In the genomic region with DNA sequence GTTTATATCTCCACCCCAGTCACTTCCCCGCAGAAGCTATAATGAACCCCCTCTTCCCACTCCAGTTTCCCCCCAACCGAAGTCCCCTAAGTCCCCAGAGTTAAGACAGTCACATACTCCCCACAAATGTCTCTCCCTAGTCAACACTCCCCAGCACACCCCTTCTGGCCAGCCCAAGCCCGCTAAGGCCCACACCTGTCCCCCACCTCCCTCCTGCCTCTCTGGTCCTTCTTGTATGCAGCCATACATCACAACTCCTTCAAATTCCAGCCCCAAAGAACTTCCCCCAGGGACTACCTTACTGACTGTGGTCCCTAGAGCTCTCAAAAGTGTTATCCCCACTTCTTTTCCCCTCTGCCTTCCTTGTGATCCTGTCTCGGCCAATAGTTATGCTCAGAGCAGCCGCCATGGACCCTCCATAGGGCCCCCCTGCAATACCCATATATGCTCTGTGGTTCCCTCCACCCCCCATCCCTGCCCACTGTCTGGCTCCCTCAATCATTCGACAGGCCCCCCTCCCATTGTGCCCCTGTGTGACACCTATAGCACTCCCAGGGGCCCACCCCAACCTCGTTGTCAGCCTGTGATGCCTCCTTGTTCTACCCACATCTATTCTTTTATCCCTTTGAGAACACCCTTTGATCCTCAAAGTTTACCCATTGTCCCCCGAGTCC, we compare ENCODE assay signal across 11 cellular contexts. TPM values are rescaled to one million over a fixed set of nuclear protein-coding genes. Genes with fewer than 3 reads are reported as not detected.
DNase-seq lines count a peak whose midpoint lies in the region; ATAC-seq and TF ChIP-seq lines count a peak whose summit lies in the region.
"Had no signal": no experiment of that assay in that cellular context is flagged by ENCODE, and none has a peak within 500 bp of the region (broad histone marks: within the 10 kb centered on the region; RNA-seq: fewer than 3 reads in every experiment).

No MANE protein-coding gene starts in this region.

- peaks cover 52% of the 10 kb centered on the region for H3K36me3 Mint-ChIP-seq in CD8-positive, alpha-beta T cell
- peaks cover 54% of the 10 kb centered on the region for H3K36me3 Mint-ChIP-seq in activated T-helper 2 cell treated with anti-CD3 and anti-CD28 coated beads, Interferon-gamma antibody, Interleukin-2, Interleukin-4, amounts not matched to agents 10 μg/mL and 5 μg/mL and 100 μg/mL, durations not matched to agents 14 hours and 24 hours and 36 hours (ENCODE audit: low read depth)

- no peaks in the 10 kb centered on the region for H3K27me3 ChIP-seq in ACC112 (ENCODE audit: insufficient read depth, low read length)
- no peaks in the 10 kb centered on the region for H3K27me3 ChIP-seq in CD8-positive, alpha-beta T cell (ENCODE audit: insufficient read depth, low read length)
- H3K27me3 ChIP-seq: right atrium auricular region had no signal

- peaks cover 19% of the 10 kb centered on the region for H3K79me2 ChIP-seq in ACC112 (ENCODE audit: control insufficient read depth, insufficient read depth, low read length, unreplicated experiment)

- CTCF ChIA-PET in CD8-positive, alpha-beta T cell (lab: Charles Lee): interaction anchor here (0.6 to 2.4 kb wide), 3 partner anchors 18 to 98 kb away, joined by 3 to 6 read pairs (median 5); a partner anchor contains a TSS

- H3K4me3 ChIP-seq in ACC112 (ENCODE audit: low read depth, low read length): no peak overlapping the region; the same call in 1 of the 2 replicates
- no peak overlapping the region for H3K4me3 ChIP-seq in CD8-positive, alpha-beta T cell (ENCODE audit: low read depth, low read length)
- H3K4me3 ChIP-seq: right atrium auricular region had no signal

- H3K4me1 Mint-ChIP-seq in CD8-positive, alpha-beta T cell (ENCODE audit: low read depth): peaks cover 54% of the 10 kb centered on the region
- H3K4me1 Mint-ChIP-seq in activated T-helper 2 cell treated with anti-CD3 and anti-CD28 coated beads, Interferon-gamma antibody, Interleukin-2, Interleukin-4, amounts not matched to agents 10 μg/mL and 5 μg/mL and 100 μg/mL, durations not matched to agents 14 hours and 24 hours and 36 hours (ENCODE audit: low read depth): peaks cover 32% of the 10 kb centered on the region

- POLR2A ChIA-PET in CD8-positive, alpha-beta T cell (lab: Charles Lee): interaction anchor here (3.1 kb wide), 1 partner anchor 40 kb away, joined by 16 read pairs; a partner anchor contains a TSS

- no peak overlapping the region for H3K4me3 Mint-ChIP-seq in CD8-positive, alpha-beta T cell
- peak overlapping the region; percentile 100 for H3K4me3 Mint-ChIP-seq in activated T-helper 2 cell treated with anti-CD3 and anti-CD28 coated beads, Interferon-gamma antibody, Interleukin-2, Interleukin-4, amounts not matched to agents 10 μg/mL and 5 μg/mL and 100 μg/mL, durations not matched to agents 14 hours and 24 hours and 36 hours (ENCODE audit: low read depth)

- no peaks in the 10 kb centered on the region for H3K27me3 Mint-ChIP-seq in CD8-positive, alpha-beta T cell (ENCODE audit: low read depth)
- no peaks in the 10 kb centered on the region for H3K27me3 Mint-ChIP-seq in activated T-helper 2 cell treated with anti-CD3 and anti-CD28 coated beads, Interferon-gamma antibody, Interleukin-2, Interleukin-4, amounts not matched to agents 10 μg/mL and 5 μg/mL and 100 μg/mL, durations not matched to agents 14 hours and 24 hours and 36 hours (ENCODE audit: low read depth)

- intact Hi-C loops in CD8-positive, alpha-beta T cell (cut with DNase I, micrococcal nuclease): loop anchor here in 1 of 2 experiments (5.0 kb wide), 1 partner anchor 146 kb away; a partner anchor contains a TSS
- intact Hi-C loops in activated T-helper 2 cell treated with anti-CD3 and anti-CD28 coated beads, Interferon-gamma antibody, Interleukin-2, Interleukin-4, amounts not matched to agents 10 μg/mL and 5 μg/mL and 100 μg/mL, durations not matched to agents 14 hours and 24 hours and 36 hours (cut with micrococcal nuclease): loop anchor here (10.0 kb wide), 1 partner anchor 242 kb away; no protein-coding TSS in a partner anchor
- intact Hi-C loops in posterior vena cava (cut with DNase I): loop anchor here in 1 of 2 donors (5.0 kb wide), 1 partner anchor 41 kb away; a partner anchor contains a TSS

- ATAC-seq in CD8-positive, alpha-beta T cell: no peak
- ATAC-seq in GM19452 (IDR thresholded peaks at IDR 0.05; ENCODE audit: unreplicated experiment): no peak

- no peak overlapping the region for H2AFZ ChIP-seq in ACC112 (ENCODE audit: low read length, unreplicated experiment)

- no peaks in the 10 kb centered on the region for H3K36me3 ChIP-seq in ACC112 (ENCODE audit: insufficient read depth, low read length)
- H3K36me3 ChIP-seq in CD8-positive, alpha-beta T cell (ENCODE audit: insufficient read depth, low read length): peaks cover 5% of the 10 kb centered on the region

- peak overlapping the region; percentile 93; the same call in 1 of the 2 replicates for H3K27ac ChIP-seq in ACC112 (ENCODE audit: low read depth, low read length)
- no peak overlapping the region for H3K27ac ChIP-seq in CD8-positive, alpha-beta T cell (ENCODE audit: low read depth, low read length)

- no peak for TF ChIP-seq CTCF in CD8-positive, alpha-beta T cell (IDR thresholded peaks at IDR 0.05)

- H3K9me3 ChIP-seq in CD8-positive, alpha-beta T cell (ENCODE audit: low read length): no peaks in the 10 kb centered on the region
- H3K9me3 ChIP-seq: right atrium auricular region had no signal

- no peak for DNase-seq in CD8-positive, alpha-beta T cell
- DNase-seq in activated T-helper 2 cell treated with anti-CD3 and anti-CD28 coated beads, Interferon-gamma antibody, Interleukin-2, Interleukin-4, amounts not matched to agents 10 μg/mL and 5 μg/mL and 100 μg/mL, durations not matched to agents 14 hours and 24 hours and 36 hours (ENCODE audit: low spot score): no peak
- DNase-seq in mesenteric fat pad (ENCODE audit: low spot score) (peak; percentile 55), posterior vena cava (ENCODE audit: low spot score) (no peak), SIG-M5 (lab: John Stamatoyannopoulos, UW) (no peak)
- no peak for DNase-seq in stimulated activated CD4-positive, alpha-beta T cell treated with anti-CD3 and anti-CD28 coated beads, Interleukin-1b, Interleukin-23, amount 100 ng/mL, for 48 hours
- DNase-seq: midbrain, NCI-H2171 had no signal

- H3K27ac Mint-ChIP-seq in CD8-positive, alpha-beta T cell: peak overlapping the region; percentile 99
- peak overlapping the region; percentile 99 for H3K27ac Mint-ChIP-seq in activated T-helper 2 cell treated with anti-CD3 and anti-CD28 coated beads, Interferon-gamma antibody, Interleukin-2, Interleukin-4, amounts not matched to agents 10 μg/mL and 5 μg/mL and 100 μg/mL, durations not matched to agents 14 hours and 24 hours and 36 hours

- no peaks in the 10 kb centered on the region for H3K9me3 Mint-ChIP-seq in CD8-positive, alpha-beta T cell
- no peaks in the 10 kb centered on the region for H3K9me3 Mint-ChIP-seq in activated T-helper 2 cell treated with anti-CD3 and anti-CD28 coated beads, Interferon-gamma antibody, Interleukin-2, Interleukin-4, amounts not matched to agents 10 μg/mL and 5 μg/mL and 100 μg/mL, durations not matched to agents 14 hours and 24 hours and 36 hours

- H3K4me1 ChIP-seq in ACC112 (ENCODE audit: control insufficient read depth, insufficient read depth, low read length, unreplicated experiment): peaks cover 15% of the 10 kb centered on the region
- peaks cover 14% of the 10 kb centered on the region for H3K4me1 ChIP-seq in CD8-positive, alpha-beta T cell (ENCODE audit: insufficient read depth, low read length)

RNA-seq across cellular contexts. Expression of a gene that starts 2.2 kb away (rescaled TPM):
- total RNA-seq in CD8-positive, alpha-beta T cell: 10 to 100 TPM; 31.0 to 35.0 TPM
- total RNA-seq in activated T-helper 2 cell treated with anti-CD3 and anti-CD28 coated beads, Interferon-gamma antibody, Interleukin-2, Interleukin-4, amounts not matched to agents 10 μg/mL and 5 μg/mL and 100 μg/mL, durations not matched to agents 14 hours and 24 hours and 36 hours: 37.2 and 37.6 TPM in 2 replicates
- total RNA-seq in mesenteric fat pad (28.1 TPM), posterior vena cava (10 to 100 TPM; 17.3 to 18.9 TPM)

RNA-seq across cellular contexts. Expression of a gene that starts 39.3 kb away (rescaled TPM):
- total RNA-seq in CD8-positive, alpha-beta T cell: 100 to 1,000 TPM; 100 to 118 TPM
- 262 and 275 TPM in 2 replicates for total RNA-seq in activated T-helper 2 cell treated with anti-CD3 and anti-CD28 coated beads, Interferon-gamma antibody, Interleukin-2, Interleukin-4, amounts not matched to agents 10 μg/mL and 5 μg/mL and 100 μg/mL, durations not matched to agents 14 hours and 24 hours and 36 hours
- total RNA-seq in mesenteric fat pad (255 TPM), posterior vena cava (100 to 1,000 TPM; 127 to 149 TPM)

RNA-seq across cellular contexts. Expression of a gene that starts 39.4 kb away (rescaled TPM):
- total RNA-seq in CD8-positive, alpha-beta T cell: 10 to 100 TPM; 25.5 to 27.1 TPM
- total RNA-seq in activated T-helper 2 cell treated with anti-CD3 and anti-CD28 coated beads, Interferon-gamma antibody, Interleukin-2, Interleukin-4, amounts not matched to agents 10 μg/mL and 5 μg/mL and 100 μg/mL, durations not matched to agents 14 hours and 24 hours and 36 hours: 70.1 and 70.6 TPM in 2 replicates
- 70.0 TPM for total RNA-seq in mesenteric fat pad
- 10 to 100 TPM; 40.7 to 45.3 TPM for total RNA-seq in posterior vena cava

RNA-seq across cellular contexts. Expression of a gene that starts 51.3 kb away (rescaled TPM):
- total RNA-seq in CD8-positive, alpha-beta T cell: 1 to 10 TPM; 6.1 to 6.5 TPM
- 2.4 and 3.8 TPM in 2 replicates for total RNA-seq in activated T-helper 2 cell treated with anti-CD3 and anti-CD28 coated beads, Interferon-gamma antibody, Interleukin-2, Interleukin-4, amounts not matched to agents 10 μg/mL and 5 μg/mL and 100 μg/mL, durations not matched to agents 14 hours and 24 hours and 36 hours
- total RNA-seq in mesenteric fat pad (16.4 TPM), posterior vena cava (1 to 10 TPM; 2.2 to 2.4 TPM)
